13 cellular contexts compared by ENCODE assay signal in the genomic region with DNA sequence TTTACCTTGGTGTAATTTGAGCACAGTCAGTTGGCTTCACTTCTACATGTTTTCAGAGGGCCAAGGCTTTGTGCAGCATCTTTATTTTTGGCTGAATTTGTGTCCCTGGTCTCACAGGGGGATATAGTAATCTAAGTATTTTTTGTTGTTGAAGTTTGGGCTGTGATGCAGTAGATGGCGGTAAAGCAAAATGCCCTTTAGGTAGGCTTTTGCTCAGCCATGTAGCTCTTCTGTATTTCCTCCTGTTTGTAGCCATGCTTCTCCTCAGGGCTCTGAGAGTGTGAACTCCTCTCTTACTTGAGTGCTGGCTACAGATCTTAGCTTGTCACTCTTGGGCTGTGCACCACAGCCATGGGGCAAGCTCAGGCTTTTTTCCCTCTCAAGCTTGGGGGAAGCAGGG.
DNase-seq lines count a peak whose midpoint lies in the region; TF ChIP-seq lines count a peak whose summit lies in the region.
"Had no signal": no experiment of that assay in that cellular context is flagged by ENCODE, and none has a peak within 500 bp of the region (broad histone marks: within the 10 kb centered on the region; RNA-seq: fewer than 3 reads in every experiment).

No MANE protein-coding gene starts in this region.

- DNase-seq in AG09319 (ENCODE audit: extremely low read depth, low read depth) (no peak), kidney epithelial cell (ENCODE audit: low read depth) (no peak), mesenteric fat pad (ENCODE audit: low spot score) (no peak), GM19240 (ENCODE audit: insufficient read length, low spot score) (no peak), NCI-H446 treated with DMSO at 0.1 percent for 48 hours (lab: John Stamatoyannopoulos, UW) (no peak), NCI-H446 (lab: John Stamatoyannopoulos, UW) (no peak)
- DNase-seq: activated T-cell treated with anti-CD3 and anti-CD28 coated beads, Interleukin-2, amount 50 U/mL, for 48 hours; body of pancreas; NCI-H1105; posterior cingulate gyrus had no signal

- no peak for TF ChIP-seq EP300 in Ishikawa (IDR thresholded peaks at IDR 0.05; ENCODE audit: borderline replicate concordance)

- no peaks in the 10 kb centered on the region for H3K36me3 ChIP-seq in kidney epithelial cell (ENCODE audit: control insufficient read depth, insufficient read depth, low read length)
- H3K36me3 ChIP-seq: esophagus muscularis mucosa had no signal

- no peaks in the 10 kb centered on the region for H3K27me3 ChIP-seq in kidney epithelial cell (ENCODE audit: control insufficient read depth, insufficient read depth, low read length)
- H3K27me3 ChIP-seq: body of pancreas, esophagus muscularis mucosa had no signal

- TF ChIP-seq CTCF in AG09319 (IDR thresholded peaks at IDR 0.05; ENCODE audit: low read depth, low read length) (peak; percentile 21), VCaP (conservative IDR thresholded peaks at IDR 0.05) (peak; percentile 26; the same call in 1 of the 2 replicates), kidney epithelial cell (IDR thresholded peaks at IDR 0.05; ENCODE audit: insufficient read depth, low read length, poor library complexity, severe bottlenecking) (peak; percentile 12)

- no peak overlapping the region for H3K27ac ChIP-seq in VCaP
- H3K27ac ChIP-seq: body of pancreas, esophagus muscularis mucosa had no signal

- no peak overlapping the region for H3K4me3 ChIP-seq in kidney epithelial cell (ENCODE audit: low read depth, low read length)
- H3K4me3 ChIP-seq: body of pancreas, esophagus muscularis mucosa had no signal

- peak; percentile 30; the same call in 1 of the 2 replicates for TF ChIP-seq RAD21 in Ishikawa (IDR thresholded peaks at IDR 0.05; ENCODE audit: low read depth)

TF ChIP-seq in Ishikawa, 13 proteins besides CTCF, POLR2A, EP300 and RAD21:
- TF ChIP-seq, protein P1, sequence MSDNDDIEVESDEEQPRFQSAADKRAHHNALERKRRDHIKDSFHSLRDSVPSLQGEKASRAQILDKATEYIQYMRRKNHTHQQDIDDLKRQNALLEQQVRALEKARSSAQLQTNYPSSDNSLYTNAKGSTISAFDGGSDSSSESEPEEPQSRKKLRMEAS (IDR thresholded peaks at IDR 0.05), result no peak
- TF ChIP-seq TCF12 (IDR thresholded peaks at IDR 0.05; ENCODE audit: low read depth) (no peak), NFIC (IDR thresholded peaks at IDR 0.05) (no peak), TEAD4 (IDR thresholded peaks at IDR 0.05) (no peak), TAF1 (IDR thresholded peaks at IDR 0.05; ENCODE audit: low read depth) (no peak), EGR1 (IDR thresholded peaks at IDR 0.05) (no peak), CEBPB (IDR thresholded peaks at IDR 0.05) (no peak), ZBTB7A (IDR thresholded peaks at IDR 0.05; ENCODE audit: low read depth) (no peak), YY1 (IDR thresholded peaks at IDR 0.05; ENCODE audit: low read depth) (no peak), CREB1 (IDR thresholded peaks at IDR 0.05; ENCODE audit: low read depth) (no peak), FOXM1 (IDR thresholded peaks at IDR 0.05; ENCODE audit: borderline replicate concordance, low read depth) (no peak)
- TF ChIP-seq, protein P2, sequence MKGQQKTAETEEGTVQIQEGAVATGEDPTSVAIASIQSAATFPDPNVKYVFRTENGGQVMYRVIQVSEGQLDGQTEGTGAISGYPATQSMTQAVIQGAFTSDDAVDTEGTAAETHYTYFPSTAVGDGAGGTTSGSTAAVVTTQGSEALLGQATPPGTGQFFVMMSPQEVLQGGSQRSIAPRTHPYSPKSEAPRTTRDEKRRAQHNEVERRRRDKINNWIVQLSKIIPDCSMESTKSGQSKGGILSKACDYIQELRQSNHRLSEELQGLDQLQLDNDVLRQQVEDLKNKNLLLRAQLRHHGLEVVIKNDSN (IDR thresholded peaks at IDR 0.05), result no peak
- TF ChIP-seq, protein P3, sequence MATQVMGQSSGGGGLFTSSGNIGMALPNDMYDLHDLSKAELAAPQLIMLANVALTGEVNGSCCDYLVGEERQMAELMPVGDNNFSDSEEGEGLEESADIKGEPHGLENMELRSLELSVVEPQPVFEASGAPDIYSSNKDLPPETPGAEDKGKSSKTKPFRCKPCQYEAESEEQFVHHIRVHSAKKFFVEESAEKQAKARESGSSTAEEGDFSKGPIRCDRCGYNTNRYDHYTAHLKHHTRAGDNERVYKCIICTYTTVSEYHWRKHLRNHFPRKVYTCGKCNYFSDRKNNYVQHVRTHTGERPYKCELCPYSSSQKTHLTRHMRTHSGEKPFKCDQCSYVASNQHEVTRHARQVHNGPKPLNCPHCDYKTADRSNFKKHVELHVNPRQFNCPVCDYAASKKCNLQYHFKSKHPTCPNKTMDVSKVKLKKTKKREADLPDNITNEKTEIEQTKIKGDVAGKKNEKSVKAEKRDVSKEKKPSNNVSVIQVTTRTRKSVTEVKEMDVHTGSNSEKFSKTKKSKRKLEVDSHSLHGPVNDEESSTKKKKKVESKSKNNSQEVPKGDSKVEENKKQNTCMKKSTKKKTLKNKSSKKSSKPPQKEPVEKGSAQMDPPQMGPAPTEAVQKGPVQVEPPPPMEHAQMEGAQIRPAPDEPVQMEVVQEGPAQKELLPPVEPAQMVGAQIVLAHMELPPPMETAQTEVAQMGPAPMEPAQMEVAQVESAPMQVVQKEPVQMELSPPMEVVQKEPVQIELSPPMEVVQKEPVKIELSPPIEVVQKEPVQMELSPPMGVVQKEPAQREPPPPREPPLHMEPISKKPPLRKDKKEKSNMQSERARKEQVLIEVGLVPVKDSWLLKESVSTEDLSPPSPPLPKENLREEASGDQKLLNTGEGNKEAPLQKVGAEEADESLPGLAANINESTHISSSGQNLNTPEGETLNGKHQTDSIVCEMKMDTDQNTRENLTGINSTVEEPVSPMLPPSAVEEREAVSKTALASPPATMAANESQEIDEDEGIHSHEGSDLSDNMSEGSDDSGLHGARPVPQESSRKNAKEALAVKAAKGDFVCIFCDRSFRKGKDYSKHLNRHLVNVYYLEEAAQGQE (IDR thresholded peaks at IDR 0.05; ENCODE audit: low read depth), result no peak
